In the genomic region with DNA sequence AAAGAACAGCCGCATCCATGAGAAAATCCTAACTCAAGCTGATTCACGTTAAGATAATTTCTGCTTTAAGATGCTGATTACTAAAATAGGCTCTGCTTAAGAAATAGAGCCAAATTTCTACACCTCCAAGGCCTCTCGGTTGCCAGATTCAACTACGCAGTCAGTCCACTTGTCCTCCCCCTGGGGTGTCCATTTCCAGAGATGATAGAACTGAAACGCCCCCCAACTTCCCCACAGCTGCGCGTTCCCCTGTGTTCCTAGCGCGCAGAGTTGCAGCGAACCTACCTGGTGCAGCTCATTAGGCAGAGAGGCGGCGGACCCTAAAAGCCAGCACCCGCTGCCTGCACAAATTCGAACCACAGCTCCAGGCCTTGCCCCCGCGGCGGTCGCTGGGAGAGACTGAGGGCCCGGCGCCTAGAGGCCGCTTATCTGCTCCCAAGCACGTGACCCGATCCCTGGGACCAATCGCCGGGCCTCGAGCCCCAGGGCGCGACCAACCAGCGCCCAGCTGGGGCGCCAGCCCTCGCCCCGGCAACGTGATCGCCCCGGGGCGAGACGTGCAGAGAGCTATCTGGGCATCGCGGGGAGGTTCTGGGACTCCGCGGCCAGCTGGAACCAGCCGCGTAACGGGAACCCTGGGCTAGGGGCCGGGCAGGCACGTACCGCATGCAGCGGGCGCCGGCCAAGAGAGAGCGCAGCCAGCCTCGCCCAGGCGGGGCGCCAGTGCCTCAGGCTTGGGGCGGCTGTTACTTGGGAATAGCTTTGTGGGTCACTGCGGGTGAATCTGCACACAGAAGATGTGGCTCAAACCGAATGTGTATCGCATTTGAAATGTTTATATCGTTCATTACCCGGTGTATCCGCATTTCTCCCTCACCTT, we compare ENCODE assay signal across 8 cellular contexts. TPM values are rescaled to one million over a fixed set of nuclear protein-coding genes. Genes with fewer than 3 reads are reported as not detected.
DNase-seq lines count a peak whose midpoint lies in the region; TF ChIP-seq lines count a peak whose summit lies in the region.

PPP1R3C (minus strand) TSS at position 401 of the 880 bp plus-strand sequence; CDS start at position 299, 102 bp downstream.

- no peaks in the 10 kb centered on the region for H3K9me3 Mint-ChIP-seq in Caco-2 (ENCODE audit: unreplicated experiment)

- CTCF ChIA-PET in Caco-2 (lab: Charles Lee), result interaction anchor here (1.1 to 1.6 kb wide), 2 partner anchors 81 to 334 kb away, joined by 4 to 5 read pairs; no protein-coding TSS in a partner anchor

- no peak within 1 kb of the TSS for H3K27ac Mint-ChIP-seq in Caco-2 (ENCODE audit: unreplicated experiment)

- intact Hi-C loops in Caco-2 (cut with micrococcal nuclease; ENCODE audit: unreplicated experiment), result no loop called here

- H3K4me3 ChIP-seq in HFF-Myc (replicated peaks; ENCODE audit: low read depth, low read length), result peak within 1 kb of the TSS; percentile 60
- no peak within 1 kb of the TSS for H3K4me3 ChIP-seq in Caco-2 (ENCODE audit: low read depth, low read length)

- peak; percentile 96 for DNase-seq in GM03348 (ENCODE audit: low spot score)
- DNase-seq in HFF-Myc (ENCODE audit: extremely low read depth, low read depth), result peak; percentile 51
- peak; percentile 61 for DNase-seq in NCI-H2029 (lab: John Stamatoyannopoulos, UW)
- DNase-seq in activated CD4-positive, alpha-beta T cell treated with anti-CD3 and anti-CD28 coated beads, Interleukin-2, amount 50 U/mL, for 1 hour, result peak; percentile 6
- peak; percentile 74 for DNase-seq in dermis blood vessel endothelial cell
- DNase-seq in stimulated activated CD4-positive, alpha-beta T cell treated with anti-CD3 and anti-CD28 coated beads, Interleukin-15, amount 100 ng/mL, for 24 hours, result peak; percentile 77
- DNase-seq in Caco-2, result no peak

- BruUV-seq in Caco-2 (replicated peaks; lab: Mats Ljungman, UMichigan), result no TSS peak

- no peaks in the 10 kb centered on the region for H3K9me3 ChIP-seq in Caco-2

- H3K27ac ChIP-seq in layer of hippocampus (ENCODE audit: low read depth, low read length), result peak within 1 kb of the TSS; percentile 73

- peak; percentile 25 for TF ChIP-seq CTCF in HFF-Myc (IDR thresholded peaks at IDR 0.05; ENCODE audit: low read depth, low read length, missing control alignments)
- no peak for TF ChIP-seq CTCF in Caco-2 (IDR thresholded peaks at IDR 0.05; ENCODE audit: insufficient read depth in 1 of 2, low read depth in 1 of 2, low read length in 1 of 2, severe bottlenecking in 1 of 2, unreplicated experiment in 1 of 2)

- H3K27me3 Mint-ChIP-seq in Caco-2 (ENCODE audit: insufficient read depth, unreplicated experiment), result peaks cover 7% of the 10 kb centered on the region

- H3K27me3 ChIP-seq in layer of hippocampus (ENCODE audit: control insufficient read depth, insufficient read depth, low read length) (no peaks in the 10 kb centered on the region), Caco-2 (replicated peaks; ENCODE audit: control insufficient read depth, insufficient read depth, low read length) (no peaks in the 10 kb centered on the region)

- no peaks in the 10 kb centered on the region for H3K36me3 Mint-ChIP-seq in Caco-2 (ENCODE audit: insufficient read depth, unreplicated experiment)

- H3K4me1 Mint-ChIP-seq in Caco-2 (ENCODE audit: low read depth, unreplicated experiment), result no peaks in the 10 kb centered on the region

- POLR2A ChIA-PET in Caco-2 (lab: Charles Lee), result interaction anchor here (0.6 kb wide), 1 partner anchor 508 kb away, joined by 3 read pairs; no protein-coding TSS in a partner anchor

- H3K4me3 Mint-ChIP-seq in Caco-2 (ENCODE audit: unreplicated experiment), result no peak within 1 kb of the TSS

- H3K4me1 ChIP-seq in Caco-2, result no peaks in the 10 kb centered on the region

- no peaks in the 10 kb centered on the region for H3K36me3 ChIP-seq in Caco-2 (ENCODE audit: control insufficient read depth, insufficient read depth, low read length)

RNA-seq across cellular contexts. Expression of gene PPP1R3C, which starts in this region (rescaled TPM):
- total RNA-seq in dermis blood vessel endothelial cell, result 0.51 TPM in 2 replicates
- not detected in 2 replicates for total RNA-seq in Caco-2 (2022)

Comparison
In these comparisons a context has a peak if more than half of its experiments do, and no peak if none do; other contexts are left out.
1. Peak in DNase-seq in dermis blood vessel endothelial cell; RNA of the gene not detected or under 1 TPM.
2. DNase-seq: peak in GM03348 (single experiment), HFF-Myc (single experiment), NCI-H2029 (single experiment), activated CD4-positive, alpha-beta T cell treated with anti-CD3 and anti-CD28 coated beads, Interleukin-2, amount 50 U/mL, for 1 hour (single experiment) and stimulated activated CD4-positive, alpha-beta T cell treated with anti-CD3 and anti-CD28 coated beads, Interleukin-15, amount 100 ng/mL, for 24 hours (single experiment); none in Caco-2 (0 of 2).